Comparison of ENCODE assay signal across 24 cellular contexts in the genomic region with DNA sequence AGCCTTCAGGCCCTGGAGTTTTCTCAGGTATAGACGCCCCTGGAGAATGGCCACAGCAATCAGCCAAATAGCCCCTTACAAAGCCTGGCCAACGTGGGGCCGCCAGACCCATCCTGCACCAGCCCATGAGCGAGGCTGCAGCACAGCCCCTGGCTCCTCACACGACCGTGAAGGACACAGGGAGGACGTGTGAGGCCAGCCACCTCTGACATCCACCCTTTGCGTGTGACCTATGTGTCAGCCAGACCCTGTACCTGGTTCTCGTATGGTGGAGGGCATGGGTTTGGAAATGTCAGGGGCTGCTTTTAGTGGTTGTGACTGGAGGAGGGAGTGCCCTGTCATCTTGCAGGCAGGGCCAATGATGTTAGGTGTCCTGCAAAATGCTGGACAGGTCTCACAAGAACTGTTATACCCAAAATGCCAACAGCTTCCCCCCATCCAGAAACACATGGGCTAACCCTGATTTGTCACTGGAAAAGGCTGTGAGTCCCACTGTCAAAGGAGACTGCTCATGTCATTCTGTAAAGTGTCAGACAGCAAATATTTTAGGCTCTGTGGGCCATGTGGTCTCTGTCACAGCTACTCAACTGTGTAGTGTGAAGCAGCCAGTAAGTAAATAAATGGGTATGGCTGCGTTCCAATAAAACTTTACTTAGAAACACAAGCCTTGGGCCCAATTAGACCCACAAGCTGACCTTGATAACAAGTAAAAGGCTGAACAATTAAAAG. TPM values are rescaled to one million over a fixed set of nuclear protein-coding genes. Genes with fewer than 3 reads are reported as not detected.
A peak's percentile ranks its signal among the peaks of the same experiment; 100 is the strongest.
DNase-seq lines count a peak whose midpoint lies in the region; ATAC-seq and TF ChIP-seq lines count a peak whose summit lies in the region.
"Had no signal": no experiment of that assay in that cellular context is flagged by ENCODE, and none has a peak within 500 bp of the region (broad histone marks: within the 10 kb centered on the region; RNA-seq: fewer than 3 reads in every experiment).

No MANE protein-coding gene starts in this region.

- H3K79me1 ChIP-seq in neuronal stem cell (ENCODE audit: low read depth, low read length), result no peaks in the 10 kb centered on the region

- H2BK12ac ChIP-seq in neuronal stem cell (ENCODE audit: low read length), result no peak overlapping the region

- 50 to 66% (median 54%) methylated on average over 10 of the region's 10 CpGs for WGBS in heart left ventricle, 4 donors
- no CpG with 5 or more reads among the region's 10 CpGs for WGBS in neuronal stem cell (ENCODE audit: extremely low coverage in 2 of 2, insufficient read length in 2 of 2, insufficient replicate concordance in 1 of 2), 2 donors

- peaks cover 4 to 5% (median 5%) of the 10 kb centered on the region in 3 donors for H3K4me1 Mint-ChIP-seq in IgD-negative memory B cell

- H2BK5ac ChIP-seq in neuronal stem cell (ENCODE audit: low read length), result no peak overlapping the region

- H2BK120ac ChIP-seq in neuronal stem cell (ENCODE audit: low read depth, low read length), result no peak overlapping the region

- DNase-seq in DMS79 (lab: John Stamatoyannopoulos, UW) (peak; percentile 34), heart left ventricle (peak in 1 of 5 donors; percentile 45), neuronal stem cell (ENCODE audit: low spot score) (no peak), AG08395 (ENCODE audit: low spot score) (no peak), AML-193 (lab: John Stamatoyannopoulos, UW) (no peak), KG1 (lab: John Stamatoyannopoulos, UW) (no peak)
- DNase-seq: activated CD8-positive, alpha-beta T cell treated with anti-CD3 and anti-CD28 coated beads, Interleukin-2, amount 10 ng/mL, durations not matched to agents 7 days and 5 days; amygdala; brain microvascular endothelial cell; hypothalamus; NCI-H1436 treated with DMSO at 0.1 percent for 48 hours; NCI-H69; posterior cingulate gyrus; right lobe of liver; SHP77 treated with DMSO at 0.1 percent for 48 hours; spleen; stimulated activated CD4-positive, alpha-beta T cell treated with anti-CD3 and anti-CD28 coated beads, Interleukin-2, amount 100 ng/mL, for 24 hours; SW 1271 had no signal

- H3K27me3 Mint-ChIP-seq in IgD-negative memory B cell, result no peaks in the 10 kb centered on the region
- H3K27me3 Mint-ChIP-seq: activated naive CD4-positive, alpha-beta T cell treated with anti-CD3 and anti-CD28 coated beads, Interleukin-2, amount 50 U/mL, for 24 hours; stimulated activated naive CD8-positive, alpha-beta T cell treated with anti-CD3 and anti-CD28 coated beads, Interleukin-15, Interleukin-2, amounts not matched to agents 100 ng/mL and 50 ng/mL, for 24 hours had no signal

- H3K36me3 Mint-ChIP-seq in IgD-negative memory B cell, result no peaks in the 10 kb centered on the region

- H3K4me1 ChIP-seq in heart left ventricle (peaks cover 0 to 25% (median 7%) of the 10 kb centered on the region in 12 donors), neuronal stem cell (ENCODE audit: control insufficient read depth in 2 of 2, insufficient read depth in 1 of 2, low read depth in 1 of 2, low read length in 2 of 2) (no peaks in the 10 kb centered on the region)
- H3K4me1 ChIP-seq: right lobe of liver had no signal

- no peak for TF ChIP-seq POLR2A in heart left ventricle (IDR thresholded peaks at IDR 0.05)

- no peak overlapping the region for H3K4me3 Mint-ChIP-seq in IgD-negative memory B cell
- H3K4me3 Mint-ChIP-seq: activated CD8-positive, alpha-beta T cell treated with anti-CD3 and anti-CD28 coated beads, Interleukin-2, amount 10 ng/mL, durations not matched to agents 7 days and 5 days; activated naive CD4-positive, alpha-beta T cell treated with anti-CD3 and anti-CD28 coated beads, Interleukin-2, amount 50 U/mL, for 24 hours; stimulated activated naive CD8-positive, alpha-beta T cell treated with anti-CD3 and anti-CD28 coated beads, Interleukin-15, Interleukin-2, amounts not matched to agents 100 ng/mL and 50 ng/mL, for 24 hours had no signal

- H3K18ac ChIP-seq in neuronal stem cell (ENCODE audit: low read length), result no peak overlapping the region

- H3K4ac ChIP-seq in neuronal stem cell (ENCODE audit: low read length), result no peak overlapping the region

- H3K27ac ChIP-seq in heart left ventricle (peak overlapping the region; percentile 3 to 88 (median 61)), neuronal stem cell (replicated peaks; ENCODE audit: low read length) (no peak overlapping the region)
- H3K27ac ChIP-seq: brain microvascular endothelial cell, right lobe of liver had no signal

- H4K91ac ChIP-seq in neuronal stem cell (ENCODE audit: low read depth, low read length, poor library complexity), result no peak overlapping the region

- H3K27me3 ChIP-seq in heart left ventricle, result no peaks in the 10 kb centered on the region
- no peaks in the 10 kb centered on the region for H3K27me3 ChIP-seq in neuronal stem cell (ENCODE audit: control insufficient read depth in 3 of 3, insufficient read depth in 3 of 3, low read depth in 1 of 3, low read length in 3 of 3)
- H3K27me3 ChIP-seq: brain microvascular endothelial cell, right lobe of liver, spleen had no signal

- peak overlapping the region in 2 of 3 donors; percentile 39 to 67 for H3K27ac Mint-ChIP-seq in IgD-negative memory B cell
- H3K27ac Mint-ChIP-seq: activated CD8-positive, alpha-beta T cell treated with anti-CD3 and anti-CD28 coated beads, Interleukin-2, amount 10 ng/mL, durations not matched to agents 7 days and 5 days; activated naive CD4-positive, alpha-beta T cell treated with anti-CD3 and anti-CD28 coated beads, Interleukin-2, amount 50 U/mL, for 24 hours; stimulated activated naive CD8-positive, alpha-beta T cell treated with anti-CD3 and anti-CD28 coated beads, Interleukin-15, Interleukin-2, amounts not matched to agents 100 ng/mL and 50 ng/mL, for 24 hours had no signal

- H2AFZ ChIP-seq in neuronal stem cell (ENCODE audit: low read length), result no peak overlapping the region

- H3K23ac ChIP-seq in neuronal stem cell (ENCODE audit: low read depth, low read length, poor library complexity), result no peak overlapping the region

- no peak overlapping the region for H3K9ac ChIP-seq in neuronal stem cell (ENCODE audit: low read depth, low read length, poor library complexity)

- H3K9me3 Mint-ChIP-seq in IgD-negative memory B cell, result no peaks in the 10 kb centered on the region
- H3K9me3 Mint-ChIP-seq: activated naive CD4-positive, alpha-beta T cell treated with anti-CD3 and anti-CD28 coated beads, Interleukin-2, amount 50 U/mL, for 24 hours; stimulated activated naive CD8-positive, alpha-beta T cell treated with anti-CD3 and anti-CD28 coated beads, Interleukin-15, Interleukin-2, amounts not matched to agents 100 ng/mL and 50 ng/mL, for 24 hours had no signal

- intact Hi-C loops in heart left ventricle (cut with DNase I), result no loop called here

- H2AK5ac ChIP-seq in neuronal stem cell (ENCODE audit: low read depth, low read length), result no peak overlapping the region

- peak overlapping the region; percentile 27 for H3K14ac ChIP-seq in neuronal stem cell (ENCODE audit: low read length)

- no peak overlapping the region for H3K4me2 ChIP-seq in neuronal stem cell (ENCODE audit: insufficient read depth, low read length, poor library complexity, severe bottlenecking)

- TF ChIP-seq CTCF in heart left ventricle (IDR thresholded peaks at IDR 0.05), result no peak

- ATAC-seq in heart left ventricle, result peak; percentile 88 to 91 (median 90)
- ATAC-seq: activated CD8-positive, alpha-beta T cell treated with anti-CD3 and anti-CD28 coated beads, Interleukin-2, amount 10 ng/mL, durations not matched to agents 7 days and 5 days; HCT116; left colon; Panc1 had no signal

- no peak overlapping the region for H2BK15ac ChIP-seq in neuronal stem cell (ENCODE audit: low read length)

- H3K4me3 ChIP-seq in heart left ventricle (no peak overlapping the region), neuronal stem cell (ENCODE audit: low read length in 2 of 2) (peak overlapping the region in 1 of 2 donors; percentile 53)
- H3K4me3 ChIP-seq: right lobe of liver, spleen had no signal

- H3K9me3 ChIP-seq in heart left ventricle (no peaks in the 10 kb centered on the region), neuronal stem cell (replicated peaks in 1 of 2; ENCODE audit: control insufficient read depth in 2 of 2, insufficient read depth in 1 of 2, low read depth in 1 of 2, low read length in 2 of 2) (no peaks in the 10 kb centered on the region)
- H3K9me3 ChIP-seq: right lobe of liver, spleen had no signal

- no peak overlapping the region for H4K8ac ChIP-seq in neuronal stem cell (ENCODE audit: low read depth, low read length)

- H3K36me3 ChIP-seq in heart left ventricle (peaks cover 2 to 85% (median 77%) of the 10 kb centered on the region in 9 donors), neuronal stem cell (replicated peaks in 1 of 2; ENCODE audit: control insufficient read depth in 2 of 2, insufficient read depth in 2 of 2, low read length in 2 of 2) (peaks cover 8 to 33% of the 10 kb centered on the region in 2 donors)
- H3K36me3 ChIP-seq: right lobe of liver had no signal

RNA-seq across cellular contexts. Expression of gene NOD1, which starts 30.0 kb away (rescaled TPM):
- polyA plus RNA-seq in IgD-negative memory B cell, result 13.5 TPM
- total RNA-seq in heart left ventricle, result 10 to 100 TPM in 3 of 9 donors, 1 to 10 TPM in 6; 5.3 to 28.8 (median 9.0) TPM
- polyA plus RNA-seq in heart left ventricle, result 10 to 100 TPM in 1 of 2 donors, 1 to 10 TPM in 1; 7.5 to 11.2 TPM
- polyA plus RNA-seq in neuronal stem cell (2013, experiment 1 of 2), result 6.4 TPM
- 6.4 TPM for polyA plus RNA-seq in neuronal stem cell (2013, experiment 2 of 2)

RNA-seq across cellular contexts. Expression of gene GGCT, which starts 56.0 kb away (rescaled TPM):
- polyA plus RNA-seq in IgD-negative memory B cell (25.4 TPM), heart left ventricle (10 to 100 TPM; 33.2 to 54.3 TPM)
- total RNA-seq in heart left ventricle, result 10 to 100 TPM; 14.1 to 23.6 (median 17.8) TPM
- polyA plus RNA-seq in neuronal stem cell (2013, experiment 1 of 2), result 84.3 TPM
- 85.9 TPM for polyA plus RNA-seq in neuronal stem cell (2013, experiment 2 of 2)
